Comparison of ENCODE assay signal across 18 cellular contexts in genomic region chr20:34452281-34452982, GRCh38.
A peak's percentile ranks its signal among the peaks of the same experiment; 100 is the strongest.
DNase-seq lines count a peak whose midpoint lies in the region; ATAC-seq, FAIRE-seq and TF ChIP-seq lines count a peak whose summit lies in the region.
"Had no signal": no experiment of that assay in that cellular context is flagged by ENCODE, and none has a peak within 500 bp of the region (broad histone marks: within the 10 kb centered on the region; RNA-seq: fewer than 3 reads in every experiment).

No MANE protein-coding gene starts in this region.

- peak overlapping the region; percentile 29 for H3K9ac ChIP-seq in mesenchymal stem cell (ENCODE audit: low read length)

- H3K9me3 Mint-ChIP-seq in chondrocyte (ENCODE audit: low read depth) = no peaks in the 10 kb centered on the region
- H3K9me3 Mint-ChIP-seq: CD14-positive monocyte; dendritic cell treated with granulocyte-macrophage colony-stimulating factor and Interleukin-4, amounts not matched to agents 40 ng/mL and 50 ng/mL, for 4 days had no signal

- WGBS in mesenchymal stem cell = no CpG with 5 or more reads among the region's 2 CpGs

- H2BK15ac ChIP-seq in mesenchymal stem cell (ENCODE audit: low read depth, poor library complexity, severe bottlenecking) = no peak overlapping the region

- TF ChIP-seq CTCF in AG10803 (conservative IDR thresholded peaks at IDR 0.05; ENCODE audit: low read length) = no peak
- TF ChIP-seq CTCF in chondrocyte (IDR thresholded peaks at IDR 0.05) = no peak

- no peak overlapping the region for H3K23ac ChIP-seq in mesenchymal stem cell (ENCODE audit: low read length in 2 of 2)

- H3K4me3 ChIP-seq in AG10803 (ENCODE audit: low read length) (no peak overlapping the region), mesenchymal stem cell (ENCODE audit: insufficient read depth in 1 of 2, low read depth in 1 of 2, low read length in 2 of 2) (no peak overlapping the region)
- H3K4me3 ChIP-seq: left ventricle myocardium inferior, tibial nerve had no signal

- no peaks in the 10 kb centered on the region for H3K27me3 ChIP-seq in mesenchymal stem cell (ENCODE audit: control insufficient read depth in 1 of 2, insufficient read depth in 1 of 2, low read length in 2 of 2)
- H3K27me3 ChIP-seq: tibial nerve had no signal

- DNase-seq in AG10803 (ENCODE audit: low read depth) = peak; percentile 69
- peak; percentile 53 for DNase-seq in GM03348 (ENCODE audit: low spot score)
- DNase-seq in chondrocyte (ENCODE audit: low spot score) = no peak
- DNase-seq in mesenchymal stem cell = no peak
- no peak for DNase-seq in HUDEP-2 (lab: John Stamatoyannopoulos, UW; ENCODE audit: unreplicated experiment in 76 of 76)
- no peak for DNase-seq in HTR-8/SVneo (ENCODE audit: insufficient read length, low spot score)
- no peak for DNase-seq in hippocampal formation (lab: John Stamatoyannopoulos, UW)
- DNase-seq: activated CD4-positive, alpha-beta T cell treated with anti-CD3 and anti-CD28 coated beads, Interleukin-2, amount 50 U/mL, for 48 hours; DMS53; left ventricle myocardium inferior; NCI-H1930; NCI-H526 treated with DMSO at 0.1 percent for 48 hours; posterior cingulate gyrus had no signal

- no peaks in the 10 kb centered on the region for H3K27me3 Mint-ChIP-seq in chondrocyte (ENCODE audit: low read depth)
- H3K27me3 Mint-ChIP-seq: dendritic cell treated with granulocyte-macrophage colony-stimulating factor and Interleukin-4, amounts not matched to agents 40 ng/mL and 50 ng/mL, for 4 days had no signal

- no peak overlapping the region for H2BK120ac ChIP-seq in mesenchymal stem cell (ENCODE audit: low read depth, low read length)

- no peak overlapping the region for H2AFZ ChIP-seq in mesenchymal stem cell (ENCODE audit: low read depth, low read length)

- H3K4me2 ChIP-seq in mesenchymal stem cell (ENCODE audit: low read length, poor library complexity, severe bottlenecking) = no peak overlapping the region

- H2AK5ac ChIP-seq in mesenchymal stem cell (ENCODE audit: low read length, severe bottlenecking) = no peak overlapping the region

- no peak for ATAC-seq in GM18519 (IDR thresholded peaks at IDR 0.05; ENCODE audit: low FRiP score, unreplicated experiment)
- ATAC-seq: esophagus mucosa had no signal

- H3K14ac ChIP-seq in mesenchymal stem cell (ENCODE audit: low read length in 2 of 2) = no peak overlapping the region

- H2BK12ac ChIP-seq in mesenchymal stem cell (ENCODE audit: low read length in 2 of 2) = no peak overlapping the region

- H3K36me3 Mint-ChIP-seq in chondrocyte (ENCODE audit: low read depth) = peaks cover 43% of the 10 kb centered on the region

- no peak overlapping the region for H3K4ac ChIP-seq in mesenchymal stem cell (ENCODE audit: low read depth in 1 of 2, low read length in 2 of 2)

- H3K4me1 ChIP-seq in mesenchymal stem cell (ENCODE audit: control insufficient read depth, insufficient read depth, low read depth, low read length) = no peaks in the 10 kb centered on the region

- H3K4me1 Mint-ChIP-seq in chondrocyte (ENCODE audit: low read depth) = peaks cover 10% of the 10 kb centered on the region
- H3K4me1 Mint-ChIP-seq: CD14-positive monocyte had no signal

- no peak overlapping the region for H3K4me3 Mint-ChIP-seq in chondrocyte (ENCODE audit: unreplicated experiment)
- H3K4me3 Mint-ChIP-seq: CD14-positive monocyte; dendritic cell treated with granulocyte-macrophage colony-stimulating factor and Interleukin-4, amounts not matched to agents 40 ng/mL and 50 ng/mL, for 4 days had no signal

- no peak overlapping the region for H4K91ac ChIP-seq in mesenchymal stem cell (ENCODE audit: low read length)

- H3K18ac ChIP-seq in mesenchymal stem cell (ENCODE audit: low read depth in 1 of 2, low read length in 2 of 2) = no peak overlapping the region

- peak overlapping the region; percentile 76 for H3K27ac Mint-ChIP-seq in chondrocyte (ENCODE audit: unreplicated experiment)
- H3K27ac Mint-ChIP-seq: CD14-positive monocyte; dendritic cell treated with granulocyte-macrophage colony-stimulating factor and Interleukin-4, amounts not matched to agents 40 ng/mL and 50 ng/mL, for 4 days had no signal

- H3K9me3 ChIP-seq in mesenchymal stem cell (ENCODE audit: control insufficient read depth, low read length) = no peaks in the 10 kb centered on the region
- H3K9me3 ChIP-seq: left ventricle myocardium inferior, tibial nerve had no signal

- H4K8ac ChIP-seq in mesenchymal stem cell (ENCODE audit: low read length) = no peak overlapping the region

- no peak overlapping the region for H3K27ac ChIP-seq in mesenchymal stem cell (ENCODE audit: low read length, poor library complexity, severe bottlenecking)
- H3K27ac ChIP-seq: left ventricle myocardium inferior, tibial nerve had no signal

- no peak overlapping the region for H2BK5ac ChIP-seq in mesenchymal stem cell (ENCODE audit: low read depth, low read length, poor library complexity, severe bottlenecking)

- peaks cover 15% of the 10 kb centered on the region for H3K79me1 ChIP-seq in mesenchymal stem cell (replicated peaks; ENCODE audit: low read length, poor library complexity, severe bottlenecking)

- H3K36me3 ChIP-seq in mesenchymal stem cell (ENCODE audit: control insufficient read depth in 1 of 2, insufficient read depth in 2 of 2, low read depth in 1 of 2, low read length in 2 of 2) = peaks cover 18 to 67% of the 10 kb centered on the region in 2 experiments

- no peak for FAIRE-seq in HTR-8/SVneo (lab: Jason Lieb, UNC)

Comparison
In these comparisons a context has a peak if more than half of its experiments do, and no peak if none do; other contexts are left out.
1. DNase-seq: peak in AG10803 (single experiment) and GM03348 (single experiment); none in chondrocyte (single experiment), mesenchymal stem cell (single experiment), HUDEP-2 (0 of 76), HTR-8/SVneo (single experiment) and hippocampal formation (0 of 2).